Comparison of ENCODE assay signal across 15 cellular contexts in the genomic region with DNA sequence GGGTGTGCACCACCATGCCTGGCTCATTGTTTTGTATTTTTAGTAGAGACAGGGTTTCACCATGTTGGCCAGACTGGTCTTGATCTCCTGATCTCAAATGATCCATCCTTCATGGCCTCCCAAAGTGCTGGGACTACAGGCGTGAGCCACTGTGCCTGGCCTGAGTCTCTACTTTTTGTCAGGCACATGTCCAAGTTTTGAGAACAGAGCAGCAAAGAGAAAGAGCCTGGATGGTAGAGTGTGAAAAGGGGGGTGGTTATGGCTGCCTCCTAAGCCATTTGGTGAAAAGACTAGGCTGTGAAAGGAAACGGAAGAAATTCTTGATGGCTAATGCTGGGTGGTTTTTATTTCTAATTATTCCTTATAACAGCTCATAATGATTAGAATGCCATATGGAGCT.
"Had no signal": no experiment of that assay in that cellular context is flagged by ENCODE, and none has a peak within 500 bp of the region (broad histone marks: within the 10 kb centered on the region; RNA-seq: fewer than 3 reads in every experiment).

No MANE protein-coding gene starts in this region.

- H3K4me3 Mint-ChIP-seq: activated CD4-positive, alpha-beta T cell treated with anti-CD3 and anti-CD28 coated beads, Interleukin-2, amount 10 ng/mL, durations not matched to agents 7 days and 5 days; activated CD8-positive, alpha-beta T cell treated with anti-CD3 and anti-CD28 coated beads, Interleukin-2, amount 10 ng/mL, durations not matched to agents 7 days and 5 days; activated naive CD4-positive, alpha-beta T cell treated with anti-CD3 and anti-CD28 coated beads for 36 hours; activated naive CD8-positive, alpha-beta T cell treated with anti-CD3 and anti-CD28 coated beads, Interleukin-2, amount 50 U/mL, for 24 hours; activated T-cell treated with anti-CD3 and anti-CD28 coated beads, Interleukin-2, amount 50 U/mL, for 24 hours; type B pancreatic cell had no signal

- H3K4me3 ChIP-seq: breast epithelium, skin epidermis had no signal

- H3K9me3 Mint-ChIP-seq: activated CD4-positive, alpha-beta T cell treated with anti-CD3 and anti-CD28 coated beads, Interleukin-2, amount 10 ng/mL, durations not matched to agents 7 days and 5 days; activated naive CD4-positive, alpha-beta T cell treated with anti-CD3 and anti-CD28 coated beads for 36 hours; activated naive CD8-positive, alpha-beta T cell treated with anti-CD3 and anti-CD28 coated beads, Interleukin-2, amount 50 U/mL, for 24 hours; activated T-cell treated with anti-CD3 and anti-CD28 coated beads, Interleukin-2, amount 50 U/mL, for 24 hours; activated T-helper 2 cell treated with anti-CD3 and anti-CD28 coated beads, Interferon-gamma antibody, Interleukin-2, Interleukin-4, amounts not matched to agents 10 μg/mL and 5 μg/mL and 100 μg/mL, durations not matched to agents 14 hours and 24 hours and 36 hours; type B pancreatic cell had no signal

- H3K27ac ChIP-seq: breast epithelium, skin epidermis had no signal

- ATAC-seq: activated naive CD8-positive, alpha-beta T cell treated with anti-CD3 and anti-CD28 coated beads, Interleukin-2, amount 50 U/mL, for 24 hours had no signal

- DNase-seq: activated naive CD4-positive, alpha-beta T cell treated with anti-CD3 and anti-CD28 coated beads for 36 hours; activated naive CD8-positive, alpha-beta T cell treated with anti-CD3 and anti-CD28 coated beads, Interleukin-2, amount 50 U/mL, for 24 hours; activated T-cell treated with anti-CD3 and anti-CD28 coated beads, Interleukin-2, amount 50 U/mL, for 24 hours; aorta; islet precursor cell; occipital lobe; right cardiac atrium; stimulated activated naive CD8-positive, alpha-beta T cell treated with anti-CD3 and anti-CD28 coated beads, Interleukin-15, Interleukin-2, amounts not matched to agents 100 U/mL and 50 U/mL, for 24 hours; T-helper 9 cell had no signal

- H3K27me3 ChIP-seq: breast epithelium had no signal

- H3K36me3 ChIP-seq: breast epithelium had no signal

- H3K27ac Mint-ChIP-seq: activated CD4-positive, alpha-beta T cell treated with anti-CD3 and anti-CD28 coated beads, Interleukin-2, amount 10 ng/mL, durations not matched to agents 7 days and 5 days; activated CD8-positive, alpha-beta T cell treated with anti-CD3 and anti-CD28 coated beads, Interleukin-2, amount 10 ng/mL, durations not matched to agents 7 days and 5 days; activated naive CD4-positive, alpha-beta T cell treated with anti-CD3 and anti-CD28 coated beads for 36 hours; activated naive CD8-positive, alpha-beta T cell treated with anti-CD3 and anti-CD28 coated beads, Interleukin-2, amount 50 U/mL, for 24 hours; activated T-cell treated with anti-CD3 and anti-CD28 coated beads, Interleukin-2, amount 50 U/mL, for 24 hours; activated T-helper 2 cell treated with anti-CD3 and anti-CD28 coated beads, Interferon-gamma antibody, Interleukin-2, Interleukin-4, amounts not matched to agents 10 μg/mL and 5 μg/mL and 100 μg/mL, durations not matched to agents 14 hours and 24 hours and 36 hours; type B pancreatic cell had no signal

- H3K9me3 ChIP-seq: breast epithelium had no signal

- H3K27me3 Mint-ChIP-seq: type B pancreatic cell had no signal
